1 cellular context compared by ENCODE assay signal in the genomic region with DNA sequence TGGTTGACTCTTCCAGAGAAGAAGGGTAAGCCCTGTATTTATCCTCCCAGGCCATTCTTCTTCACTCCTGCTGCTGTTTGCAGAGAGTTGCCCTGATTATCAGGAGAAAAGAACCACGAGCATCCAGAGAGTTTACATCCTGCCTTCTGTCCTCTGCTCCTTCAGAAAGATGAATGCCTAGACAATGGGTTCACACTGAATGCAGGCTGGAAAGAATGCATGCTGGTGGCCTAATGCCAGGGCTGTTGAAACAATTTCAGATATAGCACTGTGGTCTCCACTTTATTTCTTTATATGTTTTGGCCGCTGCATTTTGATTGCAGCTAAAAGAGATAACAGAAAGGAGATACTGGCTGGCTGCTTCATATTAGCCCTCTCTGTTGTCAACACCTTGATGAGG.
TF ChIP-seq lines count a peak whose summit lies in the region.

No MANE protein-coding gene starts in this region.

TF ChIP-seq in WTC11, 78 proteins besides CTCF, POLR2A, EP300 and RAD21 (continued from another document):
- TF ChIP-seq, protein P1, sequence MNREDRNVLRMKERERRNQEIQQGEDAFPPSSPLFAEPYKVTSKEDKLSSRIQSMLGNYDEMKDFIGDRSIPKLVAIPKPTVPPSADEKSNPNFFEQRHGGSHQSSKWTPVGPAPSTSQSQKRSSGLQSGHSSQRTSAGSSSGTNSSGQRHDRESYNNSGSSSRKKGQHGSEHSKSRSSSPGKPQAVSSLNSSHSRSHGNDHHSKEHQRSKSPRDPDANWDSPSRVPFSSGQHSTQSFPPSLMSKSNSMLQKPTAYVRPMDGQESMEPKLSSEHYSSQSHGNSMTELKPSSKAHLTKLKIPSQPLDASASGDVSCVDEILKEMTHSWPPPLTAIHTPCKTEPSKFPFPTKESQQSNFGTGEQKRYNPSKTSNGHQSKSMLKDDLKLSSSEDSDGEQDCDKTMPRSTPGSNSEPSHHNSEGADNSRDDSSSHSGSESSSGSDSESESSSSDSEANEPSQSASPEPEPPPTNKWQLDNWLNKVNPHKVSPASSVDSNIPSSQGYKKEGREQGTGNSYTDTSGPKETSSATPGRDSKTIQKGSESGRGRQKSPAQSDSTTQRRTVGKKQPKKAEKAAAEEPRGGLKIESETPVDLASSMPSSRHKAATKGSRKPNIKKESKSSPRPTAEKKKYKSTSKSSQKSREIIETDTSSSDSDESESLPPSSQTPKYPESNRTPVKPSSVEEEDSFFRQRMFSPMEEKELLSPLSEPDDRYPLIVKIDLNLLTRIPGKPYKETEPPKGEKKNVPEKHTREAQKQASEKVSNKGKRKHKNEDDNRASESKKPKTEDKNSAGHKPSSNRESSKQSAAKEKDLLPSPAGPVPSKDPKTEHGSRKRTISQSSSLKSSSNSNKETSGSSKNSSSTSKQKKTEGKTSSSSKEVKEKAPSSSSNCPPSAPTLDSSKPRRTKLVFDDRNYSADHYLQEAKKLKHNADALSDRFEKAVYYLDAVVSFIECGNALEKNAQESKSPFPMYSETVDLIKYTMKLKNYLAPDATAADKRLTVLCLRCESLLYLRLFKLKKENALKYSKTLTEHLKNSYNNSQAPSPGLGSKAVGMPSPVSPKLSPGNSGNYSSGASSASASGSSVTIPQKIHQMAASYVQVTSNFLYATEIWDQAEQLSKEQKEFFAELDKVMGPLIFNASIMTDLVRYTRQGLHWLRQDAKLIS (CRISPR knock-in tag; IDR thresholded peaks at IDR 0.05; ENCODE audit: borderline replicate concordance) = no peak
- no peak for TF ChIP-seq GABPB1 (CRISPR knock-in tag; IDR thresholded peaks at IDR 0.05)
TF ChIP-seq in WTC11: peak in this region for 0.
